ENCODE assay signal across 8 cellular contexts in the genomic region with DNA sequence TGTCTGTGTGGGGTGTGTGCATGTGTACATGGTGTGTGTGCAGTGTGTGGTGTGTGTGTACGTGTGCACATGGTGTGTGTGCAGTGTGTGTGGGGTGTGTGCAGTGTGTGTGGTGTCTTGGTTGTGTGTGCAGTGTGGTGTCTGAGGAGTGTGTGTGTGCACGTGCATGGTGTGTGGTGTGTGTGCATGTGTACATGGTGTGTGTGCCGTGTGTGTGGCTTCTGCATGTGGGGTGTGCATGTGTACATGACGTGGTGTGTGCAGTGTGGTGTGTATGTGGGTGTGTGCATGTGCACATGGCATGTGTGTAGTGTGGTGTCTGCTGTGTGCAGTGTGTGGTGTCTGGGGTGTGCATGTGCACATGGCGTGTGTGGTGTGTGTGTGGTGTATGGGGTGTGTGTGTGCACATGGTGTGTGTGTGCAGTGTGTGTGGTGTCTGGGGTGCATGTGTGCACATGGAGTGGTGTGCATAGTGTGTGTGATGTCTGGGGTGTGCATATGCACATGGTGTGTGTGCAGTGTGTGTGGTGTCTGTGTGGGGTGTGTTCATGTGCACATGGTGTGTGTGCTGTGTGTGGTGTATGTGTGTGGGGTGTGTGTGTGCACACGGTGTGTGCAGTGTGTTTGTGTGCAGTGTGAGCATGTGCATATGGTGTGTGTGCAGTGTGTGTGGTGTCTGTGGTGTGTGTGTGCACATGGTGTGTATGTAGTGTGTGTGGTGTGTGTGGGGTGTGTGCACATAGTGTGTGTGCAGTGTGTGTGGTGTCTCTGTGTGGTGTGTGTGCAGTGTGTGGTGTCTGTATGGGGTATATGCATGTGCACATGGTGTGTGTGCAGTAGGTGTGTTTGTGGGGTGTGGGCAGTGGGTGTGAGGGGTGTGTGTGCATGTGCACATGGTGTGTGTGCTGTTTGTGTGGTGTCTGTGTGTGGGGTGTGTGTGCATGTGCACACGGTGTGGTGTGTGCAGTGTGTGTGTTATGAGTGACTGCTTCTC. TPM values are rescaled to one million over a fixed set of nuclear protein-coding genes. Genes with fewer than 3 reads are reported as not detected.
DNase-seq lines count a peak whose midpoint lies in the region; ATAC-seq and TF ChIP-seq lines count a peak whose summit lies in the region.

No MANE protein-coding gene starts in this region.

- ATAC-seq in body of pancreas (peak; percentile 68), HG03039 (IDR thresholded peaks at IDR 0.05; ENCODE audit: unreplicated experiment) (no peak)

- H2BK5ac ChIP-seq in H9 (ENCODE audit: insufficient read length, low read length) (no peak overlapping the region), mesendoderm (ENCODE audit: low read length) (peak overlapping the region; percentile 2)

- H3K4me2 ChIP-seq in H9 (ENCODE audit: insufficient read depth, insufficient read length, low read length) (no peak overlapping the region), mesendoderm (ENCODE audit: low read length) (no peak overlapping the region)

- H3K27ac ChIP-seq in H9 (ENCODE audit: insufficient read length, low read depth, low read length) (no peak overlapping the region), body of pancreas (no peak overlapping the region), mesendoderm (ENCODE audit: low read depth, low read length) (no peak overlapping the region)

- H3K36me3 Mint-ChIP-seq in H9 (ENCODE audit: insufficient read depth in 1 of 3, low read depth in 3 of 3), result peaks cover 0 to 3% (median under 1%) of the 10 kb centered on the region in 3 experiments; a peak in 2 of 7 replicates

- TF ChIP-seq CTCF in H9 (conservative IDR thresholded peaks at IDR 0.05) (no peak), body of pancreas (IDR thresholded peaks at IDR 0.05) (no peak)

- no peak overlapping the region for H3K9ac ChIP-seq in H9 (ENCODE audit: extremely low read depth, insufficient read length, low read length)
- no peak overlapping the region for H3K9ac ChIP-seq in mesendoderm (ENCODE audit: low read length)

- H3K4me1 ChIP-seq in H9 (ENCODE audit: insufficient read depth, low read length) (no peaks in the 10 kb centered on the region), body of pancreas (no peaks in the 10 kb centered on the region), mesendoderm (ENCODE audit: control insufficient read depth, low read depth, low read length) (no peaks in the 10 kb centered on the region)

- TF ChIP-seq POLR2A in body of pancreas (IDR thresholded peaks at IDR 0.05), result no peak

- no peak overlapping the region for H3K27ac Mint-ChIP-seq in H9

- peaks cover 17% of the 10 kb centered on the region for H3K9me3 ChIP-seq in H9 (ENCODE audit: control insufficient read depth, low read depth, low read length)
- no peaks in the 10 kb centered on the region for H3K9me3 ChIP-seq in body of pancreas

- intact Hi-C loops in body of pancreas (cut with DNase I), result no loop called here

- H2AFZ ChIP-seq in H9 (ENCODE audit: low read length), result no peak overlapping the region

- H3T11ph ChIP-seq in H9 (ENCODE audit: low read length), result no peak overlapping the region

- H3K4ac ChIP-seq in H9 (ENCODE audit: low read depth, low read length) (no peak overlapping the region), mesendoderm (ENCODE audit: low read depth, low read length) (no peak overlapping the region)

- H3K27me3 ChIP-seq in H9 (ENCODE audit: insufficient read depth, low read length) (peaks cover 6% of the 10 kb centered on the region; the same call in 1 of the 2 replicates), body of pancreas (no peaks in the 10 kb centered on the region), mesendoderm (ENCODE audit: insufficient read depth, low read length, poor library complexity) (no peaks in the 10 kb centered on the region)

- no peak overlapping the region for H3K18ac ChIP-seq in H9 (ENCODE audit: insufficient read length, low read depth, low read length)
- no peak overlapping the region for H3K18ac ChIP-seq in mesendoderm (ENCODE audit: low read length)

- H2BK12ac ChIP-seq in H9 (ENCODE audit: insufficient read length, low read depth, low read length), result no peak overlapping the region

- H2BK120ac ChIP-seq in H9 (ENCODE audit: low read depth, low read length, poor library complexity, severe bottlenecking) (no peak overlapping the region), mesendoderm (ENCODE audit: low read depth, low read length) (no peak overlapping the region)

- H2BK15ac ChIP-seq in H9 (ENCODE audit: low read depth, low read length) (no peak overlapping the region), mesendoderm (replicated peaks; ENCODE audit: low read depth) (no peak overlapping the region)

- peaks cover 6 to 13% of the 10 kb centered on the region in 2 experiments for H3K9me3 Mint-ChIP-seq in H9

- no peaks in the 10 kb centered on the region for H3K36me3 ChIP-seq in body of pancreas (replicated peaks in 1 of 2; ENCODE audit: insufficient read depth in 1 of 2, low read depth in 2 of 2)
- no peaks in the 10 kb centered on the region for H3K36me3 ChIP-seq in mesendoderm (ENCODE audit: control insufficient read depth, insufficient read depth, low read length)

- H3K4me3 ChIP-seq in body of pancreas (no peak overlapping the region), mesendoderm (ENCODE audit: low read length) (peak overlapping the region; percentile 14)

- H3K79me1 ChIP-seq in H9 (ENCODE audit: insufficient read depth, low read depth, low read length, poor library complexity, severe bottlenecking) (no peaks in the 10 kb centered on the region), mesendoderm (ENCODE audit: low read length) (no peaks in the 10 kb centered on the region)

- H4K91ac ChIP-seq in H9 (ENCODE audit: insufficient read length, low read depth, low read length), result no peak overlapping the region

- no peaks in the 10 kb centered on the region for H3K4me1 Mint-ChIP-seq in H9

- H3K4me3 Mint-ChIP-seq in H9, result no peak overlapping the region

- no peaks in the 10 kb centered on the region for H3K79me2 ChIP-seq in H9 (ENCODE audit: insufficient read depth, low read length)
- H3K79me2 ChIP-seq in mesendoderm (ENCODE audit: control insufficient read depth, insufficient read depth, low read length), result no peaks in the 10 kb centered on the region

- no peaks in the 10 kb centered on the region for H4K20me1 ChIP-seq in H9 (ENCODE audit: control insufficient read depth, insufficient read depth, insufficient read length)

- peaks cover 15% of the 10 kb centered on the region for H3K27me3 Mint-ChIP-seq in H9 (ENCODE audit: low read depth)

- H4K5ac ChIP-seq in H9 (ENCODE audit: insufficient read length, low read depth, low read length) (no peak overlapping the region), mesendoderm (ENCODE audit: low read length) (no peak overlapping the region)

- no CpG with 5 or more reads among the region's 7 CpGs for WGBS in H9 (ENCODE audit: extremely low coverage, insufficient read length, low lambda C conversion rate)
- WGBS in body of pancreas, 2 donors, result 43 to 46% methylated on average over 7 of the region's 7 CpGs
- WGBS in mesendoderm (ENCODE audit: extremely low coverage, insufficient coverage, low lambda C conversion rate), result no CpG with 5 or more reads among the region's 7 CpGs

- no peak overlapping the region for H3K14ac ChIP-seq in H9 (ENCODE audit: insufficient read depth, low read length)

- peak; percentile 20 for DNase-seq in AG20443 (ENCODE audit: low spot score)
- DNase-seq in H9, result peak; percentile 54
- DNase-seq in body of pancreas, result peak in 1 of 4 donors; percentile 9
- DNase-seq in mesendoderm, result peak; percentile 31
- no peak for DNase-seq in NCI-H446 (lab: John Stamatoyannopoulos, UW)
- DNase-seq in NCI-H2227 (lab: John Stamatoyannopoulos, UW; ENCODE audit: unreplicated experiment), result no peak
- DNase-seq in NCI-H2196 treated with DMSO at 0.1 percent for 48 hours (lab: John Stamatoyannopoulos, UW; ENCODE audit: unreplicated experiment), result no peak

- H2AK5ac ChIP-seq in H9 (ENCODE audit: insufficient read length, low read length), result no peak overlapping the region
- H2AK5ac ChIP-seq in mesendoderm (ENCODE audit: low read length), result no peak overlapping the region

- H2BK20ac ChIP-seq in H9 (ENCODE audit: low read depth, low read length, poor library complexity, severe bottlenecking), result no peak overlapping the region

- H4K8ac ChIP-seq in H9 (replicated peaks; ENCODE audit: insufficient read length, low read depth, low read length) (no peak overlapping the region), mesendoderm (ENCODE audit: low read depth, low read length) (no peak overlapping the region)

- H3K23ac ChIP-seq in H9 (ENCODE audit: insufficient read length, low read depth, low read length) (no peak overlapping the region), mesendoderm (ENCODE audit: low read length) (no peak overlapping the region)

- H3K56ac ChIP-seq in H9 (ENCODE audit: insufficient read length, low read depth, low read length), result no peak overlapping the region
- H3K56ac ChIP-seq in mesendoderm (ENCODE audit: low read length), result no peak overlapping the region

- no peaks in the 10 kb centered on the region for H3K23me2 ChIP-seq in H9 (ENCODE audit: insufficient read length, low read depth, low read length, poor library complexity, severe bottlenecking)

RNA-seq across cellular contexts. Expression of a gene that starts 40.6 kb away (rescaled TPM):
- total RNA-seq in H9 (2021) (13.4 and 14.5 TPM in 2 replicates), body of pancreas (10 to 100 TPM in 1 of 2 donors, 1 to 10 TPM in 1; 9.3 to 19.8 TPM)
- 5.2 TPM for polyA plus RNA-seq in mesendoderm (2013, experiment 1 of 2)
- polyA plus RNA-seq in mesendoderm (2013, experiment 2 of 2), result 7.1 TPM

Comparison
In these comparisons a context has a peak if more than half of its experiments do, and no peak if none do; other contexts are left out.
1. DNase-seq: peak in AG20443 (single experiment), H9 (single experiment) and mesendoderm (single experiment); none in NCI-H446 (0 of 2), NCI-H2227 (single experiment) and NCI-H2196 treated with DMSO at 0.1 percent for 48 hours (single experiment).